Comparison of ENCODE assay signal across 11 cellular contexts in the genomic region with DNA sequence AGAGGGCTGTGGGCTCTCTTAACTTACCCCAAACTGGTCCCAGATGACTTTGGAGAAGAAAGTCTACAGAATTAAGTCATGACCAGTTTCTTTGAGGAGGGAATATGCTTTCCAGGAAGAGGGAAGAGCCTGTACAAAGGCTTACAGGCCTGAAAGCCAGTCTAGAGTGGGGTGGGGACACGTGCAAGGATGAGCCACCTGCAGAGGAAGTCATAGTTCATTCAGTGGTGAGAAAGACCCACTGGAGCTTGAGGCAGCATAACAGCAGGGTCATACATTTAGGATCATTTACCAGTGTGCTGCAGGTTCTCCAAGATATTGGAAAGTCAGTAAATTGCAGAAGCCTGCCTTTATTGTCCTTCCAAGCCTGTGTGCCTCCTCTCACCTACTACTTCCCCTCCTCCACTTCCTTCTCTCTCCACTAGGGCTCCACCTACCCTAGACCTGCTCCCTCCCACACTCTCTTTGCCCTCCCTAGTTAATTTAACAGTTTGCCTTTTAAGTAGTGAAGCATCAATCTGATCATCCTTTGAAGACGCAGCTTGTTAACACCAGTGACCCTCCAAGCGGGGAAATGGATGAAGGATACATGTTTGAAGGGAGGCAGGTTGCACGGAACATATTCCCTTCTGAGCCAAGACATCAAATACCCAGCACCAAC. TPM values are rescaled to one million over a fixed set of nuclear protein-coding genes. Genes with fewer than 3 reads are reported as not detected.
A peak's percentile ranks its signal among the peaks of the same experiment; 100 is the strongest.
DNase-seq lines count a peak whose midpoint lies in the region; ATAC-seq and TF ChIP-seq lines count a peak whose summit lies in the region.
"Had no signal": no experiment of that assay in that cellular context is flagged by ENCODE, and none has a peak within 500 bp of the region (broad histone marks: within the 10 kb centered on the region; RNA-seq: fewer than 3 reads in every experiment).

No MANE protein-coding gene starts in this region.

- intact Hi-C loops in CD4-positive, alpha-beta T cell (cut with DNase I, micrococcal nuclease), result no loop called here
- intact Hi-C loops in activated CD4-positive, alpha-beta memory T cell treated with anti-CD3 and anti-CD28 coated beads for 36 hours (cut with micrococcal nuclease), result loop anchor here (5.0 kb wide), 1 partner anchor 44 kb away; no protein-coding TSS in a partner anchor

- no peaks in the 10 kb centered on the region for H3K36me3 ChIP-seq in H7 (replicated peaks; ENCODE audit: control insufficient read depth, insufficient read depth, low read length)

- peak; percentile 21 for ATAC-seq in CD4-positive, alpha-beta T cell (ENCODE audit: poor library complexity)
- ATAC-seq in left lobe of liver, result peak; percentile 33
- ATAC-seq in HG02642 (IDR thresholded peaks at IDR 0.05; ENCODE audit: poor library complexity, unreplicated experiment), result no peak
- no peak for ATAC-seq in GM19035 (IDR thresholded peaks at IDR 0.05; ENCODE audit: unreplicated experiment)

- POLR2A ChIA-PET in CD4-positive, alpha-beta T cell (lab: Charles Lee), result interaction anchor here (6.9 kb wide), 1 partner anchor 104 kb away, joined by 111 read pairs; a partner anchor contains a TSS
- POLR2A ChIA-PET in activated CD4-positive, alpha-beta memory T cell treated with anti-CD3 and anti-CD28 coated beads for 36 hours (lab: Charles Lee), result interaction anchor here (1.4 to 4.2 kb wide), 2 partner anchors 104 to 127 kb away, joined by 3 to 27 read pairs; a partner anchor contains a TSS

- H3K4me1 Mint-ChIP-seq in CD4-positive, alpha-beta T cell (ENCODE audit: low read depth), result peaks cover 92% of the 10 kb centered on the region
- peaks cover 83% of the 10 kb centered on the region for H3K4me1 Mint-ChIP-seq in activated CD4-positive, alpha-beta memory T cell treated with anti-CD3 and anti-CD28 coated beads for 36 hours (ENCODE audit: low read depth)

- peak overlapping the region; percentile 94 for H3K27ac Mint-ChIP-seq in CD4-positive, alpha-beta T cell
- H3K27ac Mint-ChIP-seq in activated CD4-positive, alpha-beta memory T cell treated with anti-CD3 and anti-CD28 coated beads for 36 hours, result peak overlapping the region; percentile 85

- H3K27me3 ChIP-seq in CD4-positive, alpha-beta T cell (ENCODE audit: control insufficient read depth, insufficient read depth, low read length), result no peaks in the 10 kb centered on the region
- H3K27me3 ChIP-seq in H7 (ENCODE audit: control insufficient read depth, insufficient read depth, low read length), result no peaks in the 10 kb centered on the region
- H3K27me3 ChIP-seq: sigmoid colon had no signal

- no peaks in the 10 kb centered on the region for H3K27me3 Mint-ChIP-seq in CD4-positive, alpha-beta T cell
- H3K27me3 Mint-ChIP-seq in activated CD4-positive, alpha-beta memory T cell treated with anti-CD3 and anti-CD28 coated beads for 36 hours, result no peaks in the 10 kb centered on the region

- peak overlapping the region; percentile 82 for H3K4me3 Mint-ChIP-seq in CD4-positive, alpha-beta T cell
- H3K4me3 Mint-ChIP-seq in activated CD4-positive, alpha-beta memory T cell treated with anti-CD3 and anti-CD28 coated beads for 36 hours, result peak overlapping the region; percentile 34

- no peak overlapping the region for H3K4me3 ChIP-seq in H7 (ENCODE audit: insufficient read depth, low read depth, low read length)
- H3K4me3 ChIP-seq: sigmoid colon had no signal

- DNase-seq in CD4-positive, alpha-beta T cell, result no peak
- DNase-seq in H7 (peak; percentile 23), left lobe of liver (ENCODE audit: low spot score) (no peak), putamen (ENCODE audit: low spot score) (no peak), epidermal melanocyte (ENCODE audit: insufficient read length, low spot score) (no peak)
- DNase-seq in activated CD4-positive, alpha-beta memory T cell treated with anti-CD3 and anti-CD28 coated beads for 36 hours, result no peak
- DNase-seq: NCI-H69, sigmoid colon had no signal

- peak overlapping the region; percentile 48 for H3K27ac ChIP-seq in CD4-positive, alpha-beta T cell (ENCODE audit: low read depth, low read length)
- H3K27ac ChIP-seq: sigmoid colon had no signal

- CTCF ChIA-PET in CD4-positive, alpha-beta T cell (lab: Charles Lee), result interaction anchor here (1.7 kb wide), 1 partner anchor 105 kb away, joined by 7 read pairs; a partner anchor contains a TSS
- CTCF ChIA-PET in activated CD4-positive, alpha-beta memory T cell treated with anti-CD3 and anti-CD28 coated beads for 36 hours (lab: Charles Lee), result interaction anchor here (0.9 to 1.2 kb wide), 3 partner anchors 70 to 101 kb away, joined by 3 read pairs; no protein-coding TSS in a partner anchor

- no peaks in the 10 kb centered on the region for H3K9me3 Mint-ChIP-seq in CD4-positive, alpha-beta T cell
- H3K9me3 Mint-ChIP-seq in activated CD4-positive, alpha-beta memory T cell treated with anti-CD3 and anti-CD28 coated beads for 36 hours, result no peaks in the 10 kb centered on the region

- no peaks in the 10 kb centered on the region for H3K9me3 ChIP-seq in CD4-positive, alpha-beta T cell (ENCODE audit: control insufficient read depth, low read length)
- H3K9me3 ChIP-seq: sigmoid colon had no signal

- H3K36me3 Mint-ChIP-seq in CD4-positive, alpha-beta T cell (ENCODE audit: low read depth), result no peaks in the 10 kb centered on the region
- H3K36me3 Mint-ChIP-seq in activated CD4-positive, alpha-beta memory T cell treated with anti-CD3 and anti-CD28 coated beads for 36 hours, result peaks cover 23% of the 10 kb centered on the region

- TF ChIP-seq CTCF in CD4-positive, alpha-beta T cell (IDR thresholded peaks at IDR 0.05), result peak; percentile 51

RNA-seq across cellular contexts. Expression of a gene that starts 40.2 kb away (rescaled TPM):
- total RNA-seq in CD4-positive, alpha-beta T cell, result not detected
- not detected in 2 replicates for total RNA-seq in H7 (2014; rRNA removed; shearing (Covaris generic))
- total RNA-seq in activated CD4-positive, alpha-beta memory T cell treated with anti-CD3 and anti-CD28 coated beads for 36 hours, result not detected
- total RNA-seq in left lobe of liver, result not detected
- total RNA-seq: dermis microvascular lymphatic vessel endothelial cell, sigmoid colon had no signal

Comparison
In these comparisons a context has a peak if more than half of its experiments do, and no peak if none do; other contexts are left out.
1. ATAC-seq: peak in CD4-positive, alpha-beta T cell (single experiment) and left lobe of liver (single experiment); none in HG02642 (single experiment) and GM19035 (single experiment).